8 cellular contexts compared by ENCODE assay signal in the genomic region with DNA sequence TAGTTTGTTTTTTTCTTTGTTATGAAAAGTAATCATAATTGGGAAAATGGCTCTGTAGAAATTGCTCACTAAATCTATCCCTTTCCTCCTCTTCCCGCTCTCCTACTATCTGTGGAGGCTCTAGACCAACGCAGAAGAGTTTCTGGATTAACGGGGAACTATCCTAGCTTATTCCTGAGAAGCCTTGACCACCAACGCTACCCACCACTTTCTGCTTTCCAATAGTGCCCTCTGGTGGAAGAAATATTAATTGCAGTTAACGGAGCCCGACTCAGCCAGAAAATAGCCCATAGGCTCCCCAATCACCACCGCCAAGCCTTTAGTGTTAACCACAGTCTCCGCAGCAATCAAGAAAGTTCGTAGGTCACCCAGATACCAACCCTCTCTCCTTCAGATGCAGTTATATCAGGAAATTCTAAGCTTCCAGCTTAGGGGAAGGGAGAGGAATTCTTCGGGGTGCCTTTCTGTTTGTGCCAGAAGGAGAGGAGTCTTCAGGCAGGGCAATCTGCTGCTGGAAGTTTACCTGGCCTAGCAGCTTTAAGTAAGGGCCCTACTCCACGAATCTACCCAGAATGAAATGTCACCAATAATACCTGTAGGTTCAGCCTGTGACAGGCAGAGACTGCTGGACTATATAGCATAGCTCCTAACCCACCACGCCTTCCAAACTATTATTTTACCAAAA. TPM values are rescaled to one million over a fixed set of nuclear protein-coding genes. Genes with fewer than 3 reads are reported as not detected.
DNase-seq lines count a peak whose midpoint lies in the region; ATAC-seq and TF ChIP-seq lines count a peak whose summit lies in the region.

No MANE protein-coding gene starts in this region.

- no peaks in the 10 kb centered on the region for H3K36me3 Mint-ChIP-seq in CD4-positive, CD25-positive, alpha-beta regulatory T cell
- H3K36me3 Mint-ChIP-seq in naive thymus-derived CD4-positive, alpha-beta T cell: no peaks in the 10 kb centered on the region

- CTCF ChIA-PET in naive thymus-derived CD4-positive, alpha-beta T cell (lab: Charles Lee): interaction anchor here (0.6 to 4.5 kb wide), 13 partner anchors 10 to 1222 kb away, joined by 3 to 27 read pairs (median 3); no protein-coding TSS in a partner anchor

- H3K9me3 Mint-ChIP-seq in CD4-positive, CD25-positive, alpha-beta regulatory T cell: no peaks in the 10 kb centered on the region
- H3K9me3 Mint-ChIP-seq in naive thymus-derived CD4-positive, alpha-beta T cell: no peaks in the 10 kb centered on the region

- in situ Hi-C loops in HAP-1 (cut with MboI; ENCODE audit: low sequenced_read_pairs): loop anchor here (25.0 kb wide), 1 partner anchor 456 kb away; no protein-coding TSS in a partner anchor

- H3K4me3 Mint-ChIP-seq in CD4-positive, CD25-positive, alpha-beta regulatory T cell: no peak overlapping the region
- peak overlapping the region in 1 of 10 donors; percentile 11 for H3K4me3 Mint-ChIP-seq in naive thymus-derived CD4-positive, alpha-beta T cell

- no peak overlapping the region for H3K27ac Mint-ChIP-seq in CD4-positive, CD25-positive, alpha-beta regulatory T cell
- no peak overlapping the region for H3K27ac Mint-ChIP-seq in naive thymus-derived CD4-positive, alpha-beta T cell

- H3K36me3 ChIP-seq in CD4-positive, CD25-positive, alpha-beta regulatory T cell (ENCODE audit: control insufficient read depth, insufficient read depth, low read length): no peaks in the 10 kb centered on the region
- H3K36me3 ChIP-seq in HAP-1 (replicated peaks): no peaks in the 10 kb centered on the region
- H3K36me3 ChIP-seq in esophagus squamous epithelium: no peaks in the 10 kb centered on the region
- no peaks in the 10 kb centered on the region for H3K36me3 ChIP-seq in naive thymus-derived CD4-positive, alpha-beta T cell (ENCODE audit: control insufficient read depth in 2 of 3, insufficient read depth in 3 of 3, low read length in 3 of 3)
- no peaks in the 10 kb centered on the region for H3K36me3 ChIP-seq in vagina

- H3K27me3 ChIP-seq in CD4-positive, CD25-positive, alpha-beta regulatory T cell (ENCODE audit: control insufficient read depth, insufficient read depth, low read length): peaks cover 5% of the 10 kb centered on the region
- H3K27me3 ChIP-seq in HAP-1 (ENCODE audit: low read depth) (0 out of 2 replicates have a peak, but pooled peaks cover 3% of the 10 kb centered on the region), esophagus squamous epithelium (peaks cover 0 to 36% (median 3%) of the 10 kb centered on the region in 4 donors), vagina (no peaks in the 10 kb centered on the region)
- H3K27me3 ChIP-seq in naive thymus-derived CD4-positive, alpha-beta T cell (ENCODE audit: control insufficient read depth in 2 of 2, insufficient read depth in 2 of 2, low read length in 2 of 2): no peaks in the 10 kb centered on the region

- no peaks in the 10 kb centered on the region for H3K9me3 ChIP-seq in CD4-positive, CD25-positive, alpha-beta regulatory T cell (ENCODE audit: control insufficient read depth in 2 of 2, low read length in 2 of 2)
- H3K9me3 ChIP-seq in HAP-1: no peaks in the 10 kb centered on the region
- no peaks in the 10 kb centered on the region for H3K9me3 ChIP-seq in esophagus squamous epithelium
- no peaks in the 10 kb centered on the region for H3K9me3 ChIP-seq in naive thymus-derived CD4-positive, alpha-beta T cell (ENCODE audit: control insufficient read depth in 2 of 3, low read length in 3 of 3)
- H3K9me3 ChIP-seq in vagina: no peaks in the 10 kb centered on the region

- peaks cover 0 to 5% (median 4%) of the 10 kb centered on the region in 4 donors for H3K4me1 Mint-ChIP-seq in CD4-positive, CD25-positive, alpha-beta regulatory T cell
- H3K4me1 Mint-ChIP-seq in naive thymus-derived CD4-positive, alpha-beta T cell: peaks cover 0 to 8% (median 5%) of the 10 kb centered on the region in 7 donors

- peak in 1 of 2 donors; percentile 59 for ATAC-seq in CD4-positive, CD25-positive, alpha-beta regulatory T cell (ENCODE audit: low read depth in 2 of 2)
- ATAC-seq in naive thymus-derived CD4-positive, alpha-beta T cell: peak; percentile 78
- ATAC-seq in GM19324 (IDR thresholded peaks at IDR 0.05; ENCODE audit: low FRiP score, unreplicated experiment): no peak

- POLR2A ChIA-PET in naive thymus-derived CD4-positive, alpha-beta T cell (lab: Charles Lee): no interaction called here

- intact Hi-C loops in esophagus squamous epithelium (cut with DNase I) (no loop called here), vagina (cut with DNase I) (no loop called here)
- intact Hi-C loops in naive thymus-derived CD4-positive, alpha-beta T cell (cut with micrococcal nuclease): loop anchor here (1.0 to 5.0 kb wide), 5 partner anchors 67 to 513 kb away; partner anchors contain the start of gene SSH2 (in 1 of the 2)

- 13 to 14% methylated on average over 11 to 12 of the region's 12 CpGs for WGBS in esophagus squamous epithelium, 2 donors

- TF ChIP-seq CTCF in esophagus squamous epithelium (IDR thresholded peaks at IDR 0.05) (peak; percentile 35 to 86 (median 79)), vagina (IDR thresholded peaks at IDR 0.05) (peak; percentile 73 to 80 (median 76))

- H3K4me1 ChIP-seq in CD4-positive, CD25-positive, alpha-beta regulatory T cell (ENCODE audit: control insufficient read depth, insufficient read depth, low read length, poor library complexity, severe bottlenecking): peaks cover 7% of the 10 kb centered on the region
- H3K4me1 ChIP-seq in HAP-1 (no peaks in the 10 kb centered on the region), esophagus squamous epithelium (peaks cover 0 to 6% (median 5%) of the 10 kb centered on the region in 3 donors), vagina (no peaks in the 10 kb centered on the region)
- H3K4me1 ChIP-seq in naive thymus-derived CD4-positive, alpha-beta T cell (ENCODE audit: control insufficient read depth in 2 of 2, insufficient read depth in 2 of 2, low read length in 2 of 2): no peaks in the 10 kb centered on the region

- H3K27me3 Mint-ChIP-seq in CD4-positive, CD25-positive, alpha-beta regulatory T cell: peaks cover 41% of the 10 kb centered on the region
- H3K27me3 Mint-ChIP-seq in naive thymus-derived CD4-positive, alpha-beta T cell: peaks cover 21 to 56% (median 33%) of the 10 kb centered on the region in 5 donors

- peak; percentile 27 to 47 (median 41) for DNase-seq in CD4-positive, CD25-positive, alpha-beta regulatory T cell
- peak; percentile 47 to 76 for DNase-seq in HAP-1 (ENCODE audit: low spot score in 2 of 2)
- peak; percentile 62 for DNase-seq in NCI-H82 treated with DMSO at 0.1 percent for 48 hours (lab: John Stamatoyannopoulos, UW; ENCODE audit: unreplicated experiment)
- DNase-seq in activated CD8-positive, alpha-beta memory T cell treated with anti-CD3 and anti-CD28 coated beads, Interleukin-2, amount 50 U/mL, for 4 hours: peak; percentile 26
- DNase-seq in esophagus squamous epithelium (lab: John Stamatoyannopoulos, UW): no peak
- DNase-seq in naive thymus-derived CD4-positive, alpha-beta T cell: peak; percentile 13 to 71 (median 40)
- DNase-seq in vagina (ENCODE audit: extremely low spot score in 2 of 2): no peak

- TF ChIP-seq POLR2A in esophagus squamous epithelium (IDR thresholded peaks at IDR 0.05): no peak
- no peak for TF ChIP-seq POLR2A in vagina (IDR thresholded peaks at IDR 0.05)

- no peak overlapping the region for H3K27ac ChIP-seq in CD4-positive, CD25-positive, alpha-beta regulatory T cell (ENCODE audit: insufficient read depth, low read length, poor library complexity, severe bottlenecking)
- no peak overlapping the region for H3K27ac ChIP-seq in esophagus squamous epithelium
- H3K27ac ChIP-seq in naive thymus-derived CD4-positive, alpha-beta T cell (ENCODE audit: low read depth, low read length): no peak overlapping the region
- H3K27ac ChIP-seq in vagina: no peak overlapping the region

- H3K4me3 ChIP-seq in CD4-positive, CD25-positive, alpha-beta regulatory T cell (ENCODE audit: low read depth, low read length): no peak overlapping the region
- H3K4me3 ChIP-seq in HAP-1: no peak overlapping the region
- H3K4me3 ChIP-seq in esophagus squamous epithelium: no peak overlapping the region
- H3K4me3 ChIP-seq in naive thymus-derived CD4-positive, alpha-beta T cell (ENCODE audit: low read length): no peak overlapping the region
- H3K4me3 ChIP-seq in vagina: no peak overlapping the region

RNA-seq across cellular contexts. Expression of gene NSRP1, which starts 23.0 kb away (rescaled TPM):
- 31.8 TPM for total RNA-seq in CD4-positive, CD25-positive, alpha-beta regulatory T cell
- 10 to 100 TPM; 16.3 to 27.2 (median 22.2) TPM for polyA plus RNA-seq in CD4-positive, CD25-positive, alpha-beta regulatory T cell
- total RNA-seq in esophagus squamous epithelium (10 to 100 TPM; 12.9 to 28.6 (median 21.8) TPM), vagina (17.4 TPM)
- 10 to 100 TPM; 25.6 to 34.7 (median 29.3) TPM for total RNA-seq in naive thymus-derived CD4-positive, alpha-beta T cell
- 10 to 100 TPM; 23.3 to 31.5 TPM for polyA plus RNA-seq in naive thymus-derived CD4-positive, alpha-beta T cell

Comparison
In these comparisons a context has a peak if more than half of its experiments do, and no peak if none do; other contexts are left out.
1. DNase-seq: peak in CD4-positive, CD25-positive, alpha-beta regulatory T cell (3 of 3), HAP-1 (2 of 2), NCI-H82 treated with DMSO at 0.1 percent for 48 hours (single experiment), activated CD8-positive, alpha-beta memory T cell treated with anti-CD3 and anti-CD28 coated beads, Interleukin-2, amount 50 U/mL, for 4 hours (single experiment) and naive thymus-derived CD4-positive, alpha-beta T cell (9 of 9); none in esophagus squamous epithelium (single experiment) and vagina (0 of 2).
2. intact Hi-C loops: an anchor here in naive thymus-derived CD4-positive, alpha-beta T cell (1.0 to 5.0 kb wide); none called in esophagus squamous epithelium and vagina.